ENCODE assay signal across 8 cellular contexts in genomic region chr10:119078422-119079179, GRCh38. TPM values are rescaled to one million over a fixed set of nuclear protein-coding genes. Genes with fewer than 3 reads are reported as not detected.
DNase-seq lines count a peak whose midpoint lies in the region; ATAC-seq and TF ChIP-seq lines count a peak whose summit lies in the region.

No MANE protein-coding gene starts in this region.

- H4K91ac ChIP-seq in mesenchymal stem cell (ENCODE audit: low read length) = no peak overlapping the region

- H3K14ac ChIP-seq in mesenchymal stem cell (ENCODE audit: low read length in 2 of 2) = no peak overlapping the region

- DNase-seq in left ventricle myocardium inferior = no peak
- no peak for DNase-seq in Right ventricle myocardium inferior (ENCODE audit: missing footprints)
- no peak for DNase-seq in astrocyte of the cerebellum (ENCODE audit: low read depth)
- no peak for DNase-seq in mesenchymal stem cell
- no peak for DNase-seq in islet precursor cell
- no peak for DNase-seq in dermis blood vessel endothelial cell

- ATAC-seq in Right ventricle myocardium inferior (no peak), HG03108 (IDR thresholded peaks at IDR 0.05; ENCODE audit: unreplicated experiment) (no peak), GM21423 (IDR thresholded peaks at IDR 0.05; ENCODE audit: unreplicated experiment) (no peak)

- H3K4me3 ChIP-seq in left ventricle myocardium inferior (peak overlapping the region; percentile 90), astrocyte of the cerebellum (ENCODE audit: low read depth, low read length) (peak overlapping the region; percentile 99), mesenchymal stem cell (ENCODE audit: insufficient read depth in 1 of 2, low read depth in 1 of 2, low read length in 2 of 2) (peak overlapping the region in 1 of 2 experiments; percentile 87)

- H3K4me2 ChIP-seq in mesenchymal stem cell (ENCODE audit: low read length, poor library complexity, severe bottlenecking) = peak overlapping the region; percentile 57

- no peak overlapping the region for H2BK120ac ChIP-seq in mesenchymal stem cell (ENCODE audit: low read depth, low read length)

- H2AK5ac ChIP-seq in mesenchymal stem cell (ENCODE audit: low read length, severe bottlenecking) = no peak overlapping the region

- H2AFZ ChIP-seq in mesenchymal stem cell (ENCODE audit: low read depth, low read length) = no peak overlapping the region

- H3K36me3 ChIP-seq in left ventricle myocardium inferior = no peaks in the 10 kb centered on the region
- H3K36me3 ChIP-seq in mesenchymal stem cell (ENCODE audit: control insufficient read depth in 1 of 2, insufficient read depth in 2 of 2, low read depth in 1 of 2, low read length in 2 of 2) = peaks cover 4 to 5% of the 10 kb centered on the region in 2 experiments

- H2BK15ac ChIP-seq in mesenchymal stem cell (ENCODE audit: low read depth, poor library complexity, severe bottlenecking) = no peak overlapping the region

- TF ChIP-seq CTCF in left ventricle myocardium inferior (IDR thresholded peaks at IDR 0.05; ENCODE audit: borderline replicate concordance) = no peak
- no peak for TF ChIP-seq CTCF in astrocyte of the cerebellum (IDR thresholded peaks at IDR 0.05; ENCODE audit: low read depth, low read length, missing control alignments)

- WGBS in mesenchymal stem cell = 37% methylated on average over 9 of the region's 10 CpGs

- peaks cover 70% of the 10 kb centered on the region for H3K4me1 ChIP-seq in left ventricle myocardium inferior
- peaks cover 2% of the 10 kb centered on the region for H3K4me1 ChIP-seq in mesenchymal stem cell (ENCODE audit: control insufficient read depth, insufficient read depth, low read depth, low read length)

- H3K23ac ChIP-seq in mesenchymal stem cell (ENCODE audit: low read length in 2 of 2) = no peak overlapping the region

- H2BK5ac ChIP-seq in mesenchymal stem cell (ENCODE audit: low read depth, low read length, poor library complexity, severe bottlenecking) = no peak overlapping the region

- in situ Hi-C loops in astrocyte of the cerebellum (cut with HindIII; ENCODE audit: low sequenced_read_pairs) = no loop called here

- no peak overlapping the region for H2BK12ac ChIP-seq in mesenchymal stem cell (ENCODE audit: low read length in 2 of 2)

- no peaks in the 10 kb centered on the region for H3K9me3 ChIP-seq in left ventricle myocardium inferior (replicated peaks)
- H3K9me3 ChIP-seq in mesenchymal stem cell (ENCODE audit: control insufficient read depth, low read length) = no peaks in the 10 kb centered on the region

- H3K27me3 ChIP-seq in left ventricle myocardium inferior (ENCODE audit: low read depth) = no peaks in the 10 kb centered on the region
- no peaks in the 10 kb centered on the region for H3K27me3 ChIP-seq in mesenchymal stem cell (ENCODE audit: control insufficient read depth in 1 of 2, insufficient read depth in 1 of 2, low read length in 2 of 2)

- no peak overlapping the region for H3K18ac ChIP-seq in mesenchymal stem cell (ENCODE audit: low read depth in 1 of 2, low read length in 2 of 2)

- H3K79me1 ChIP-seq in mesenchymal stem cell (replicated peaks; ENCODE audit: low read length, poor library complexity, severe bottlenecking) = peaks cover 1% of the 10 kb centered on the region

- H3K27ac ChIP-seq in left ventricle myocardium inferior (replicated peaks) (peak overlapping the region; percentile 97), mesenchymal stem cell (ENCODE audit: low read length, poor library complexity, severe bottlenecking) (no peak overlapping the region)

- no peak overlapping the region for H3K4ac ChIP-seq in mesenchymal stem cell (ENCODE audit: low read depth in 1 of 2, low read length in 2 of 2)

- H3K9ac ChIP-seq in mesenchymal stem cell (ENCODE audit: low read length) = peak overlapping the region; percentile 100

- H4K8ac ChIP-seq in mesenchymal stem cell (ENCODE audit: low read length) = no peak overlapping the region

- intact Hi-C loops in left ventricle myocardium inferior (cut with micrococcal nuclease) (no loop called here), Right ventricle myocardium inferior (cut with DNase I) (loop anchor here (5.0 kb wide), 1 partner anchor 46 kb away; no protein-coding TSS in a partner anchor)

RNA-seq across cellular contexts. Expression of gene EIF3A, which starts 2.0 kb away (rescaled TPM):
- total RNA-seq in left ventricle myocardium inferior = 103 TPM
- total RNA-seq in Right ventricle myocardium inferior = 88.7 TPM
- 129 TPM for polyA plus RNA-seq in mesenchymal stem cell (2013, experiment 1 of 2)
- polyA plus RNA-seq in mesenchymal stem cell (2013, experiment 2 of 2) = 127 TPM
- 131 and 167 TPM in 2 replicates for total RNA-seq in dermis blood vessel endothelial cell

RNA-seq across cellular contexts. Expression of gene DENND10, which starts 25.3 kb away (rescaled TPM):
- 18.3 TPM for total RNA-seq in left ventricle myocardium inferior
- total RNA-seq in Right ventricle myocardium inferior = 20.2 TPM
- polyA plus RNA-seq in mesenchymal stem cell (2013, experiment 1 of 2) = 113 TPM
- 113 TPM for polyA plus RNA-seq in mesenchymal stem cell (2013, experiment 2 of 2)
- total RNA-seq in dermis blood vessel endothelial cell = 59.2 and 65.9 TPM in 2 replicates

RNA-seq across cellular contexts. Expression of gene NANOS1, which starts 49.1 kb away (rescaled TPM):
- total RNA-seq in left ventricle myocardium inferior (11.7 TPM), Right ventricle myocardium inferior (16.0 TPM), dermis blood vessel endothelial cell (0.09 and 0.17 TPM in 2 replicates)
- polyA plus RNA-seq in mesenchymal stem cell (2013, experiment 1 of 2) = 0.83 TPM
- 0.82 TPM for polyA plus RNA-seq in mesenchymal stem cell (2013, experiment 2 of 2)

Comparison
In these comparisons a context has a peak if more than half of its experiments do, and no peak if none do; other contexts are left out.
1. RNA of gene NANOS1, which starts 49.1 kb away (total RNA-seq): 16.0 TPM in Right ventricle myocardium inferior (single experiment) and 11.7 TPM in left ventricle myocardium inferior (single experiment); 0.09 to 0.17 TPM in dermis blood vessel endothelial cell; every median in the first group is over 10 times any median in the second.